Comparison of ENCODE assay signal across 1 cellular context in the genomic region with DNA sequence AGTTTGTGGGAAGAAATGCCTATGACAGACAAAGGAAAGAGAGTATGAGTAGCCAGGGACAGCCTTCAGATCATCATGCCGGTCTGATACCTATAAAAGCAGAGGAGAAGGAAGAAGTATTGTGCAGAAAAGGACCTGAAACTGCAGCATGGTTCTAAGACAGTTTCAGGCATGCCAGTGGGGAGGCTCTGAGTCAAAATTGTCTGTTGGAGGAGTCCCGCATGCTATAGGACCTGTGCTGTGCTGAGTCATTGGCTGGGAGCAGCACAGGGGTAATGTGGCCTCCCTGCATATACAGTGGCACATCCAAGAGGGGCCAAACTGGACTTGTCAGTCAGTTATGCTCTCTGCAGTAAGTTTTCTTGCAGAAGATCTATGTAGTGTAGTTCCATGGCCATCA.
TF ChIP-seq lines count a peak whose summit lies in the region.

No MANE protein-coding gene starts in this region.

TF ChIP-seq in GM12878, 131 proteins besides CTCF, POLR2A, EP300 and RAD21 (continued from another document):
- TF ChIP-seq TCF12 (IDR thresholded peaks at IDR 0.05; ENCODE audit: low read depth, low read length) (no peak), IRF4 (IDR thresholded peaks at IDR 0.05; ENCODE audit: low read depth, low read length) (peak; percentile 66; the same call in 1 of the 2 replicates), JUNB (IDR thresholded peaks at IDR 0.05) (peak; percentile 67), NFXL1 (IDR thresholded peaks at IDR 0.05; ENCODE audit: borderline replicate concordance) (no peak), TCF7 (IDR thresholded peaks at IDR 0.05; ENCODE audit: borderline replicate concordance) (no peak), TCF3 (IDR thresholded peaks at IDR 0.05; ENCODE audit: borderline replicate concordance, insufficient read depth, low read depth, low read length) (no peak), RUNX3 (IDR thresholded peaks at IDR 0.05; ENCODE audit: low read length) (peak; percentile 43), BCL11A (IDR thresholded peaks at IDR 0.05; ENCODE audit: low read depth, low read length) (peak; percentile 59; the same call in 1 of the 2 replicates), PAX5 (IDR thresholded peaks at IDR 0.05; ENCODE audit: borderline replicate concordance, low read depth, low read length) (peak; percentile 29; the same call in 1 of the 2 replicates), POU2F2 (IDR thresholded peaks at IDR 0.05; ENCODE audit: borderline replicate concordance, low read depth, low read length) (peak; percentile 63; the same call in 1 of the 3 replicates), TBL1XR1 (IDR thresholded peaks at IDR 0.05; ENCODE audit: low read depth, low read length) (0 out of 2 replicates have a peak, but pooled peaks have one; percentile 24), IKZF2 (IDR thresholded peaks at IDR 0.05) (peak; percentile 22 to 59; a peak in 2 of 4 replicates)
- TF ChIP-seq, protein P1, sequence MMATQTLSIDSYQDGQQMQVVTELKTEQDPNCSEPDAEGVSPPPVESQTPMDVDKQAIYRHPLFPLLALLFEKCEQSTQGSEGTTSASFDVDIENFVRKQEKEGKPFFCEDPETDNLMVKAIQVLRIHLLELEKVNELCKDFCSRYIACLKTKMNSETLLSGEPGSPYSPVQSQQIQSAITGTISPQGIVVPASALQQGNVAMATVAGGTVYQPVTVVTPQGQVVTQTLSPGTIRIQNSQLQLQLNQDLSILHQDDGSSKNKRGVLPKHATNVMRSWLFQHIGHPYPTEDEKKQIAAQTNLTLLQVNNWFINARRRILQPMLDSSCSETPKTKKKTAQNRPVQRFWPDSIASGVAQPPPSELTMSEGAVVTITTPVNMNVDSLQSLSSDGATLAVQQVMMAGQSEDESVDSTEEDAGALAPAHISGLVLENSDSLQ (IDR thresholded peaks at IDR 0.05) = peak; percentile 33; the same call in 1 of the 2 replicates
- TF ChIP-seq, protein P2, sequence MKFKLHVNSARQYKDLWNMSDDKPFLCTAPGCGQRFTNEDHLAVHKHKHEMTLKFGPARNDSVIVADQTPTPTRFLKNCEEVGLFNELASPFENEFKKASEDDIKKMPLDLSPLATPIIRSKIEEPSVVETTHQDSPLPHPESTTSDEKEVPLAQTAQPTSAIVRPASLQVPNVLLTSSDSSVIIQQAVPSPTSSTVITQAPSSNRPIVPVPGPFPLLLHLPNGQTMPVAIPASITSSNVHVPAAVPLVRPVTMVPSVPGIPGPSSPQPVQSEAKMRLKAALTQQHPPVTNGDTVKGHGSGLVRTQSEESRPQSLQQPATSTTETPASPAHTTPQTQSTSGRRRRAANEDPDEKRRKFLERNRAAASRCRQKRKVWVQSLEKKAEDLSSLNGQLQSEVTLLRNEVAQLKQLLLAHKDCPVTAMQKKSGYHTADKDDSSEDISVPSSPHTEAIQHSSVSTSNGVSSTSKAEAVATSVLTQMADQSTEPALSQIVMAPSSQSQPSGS (IDR thresholded peaks at IDR 0.05; ENCODE audit: low read length) = peak; percentile 18; the same call in 1 of the 2 replicates
